1 cellular context compared by ENCODE assay signal in genomic region chr19:35879770-35880317, GRCh38.
TF ChIP-seq lines count a peak whose summit lies in the region.

No MANE protein-coding gene starts in this region.

TF ChIP-seq in HepG2, 621 proteins besides CTCF, POLR2A, EP300 and RAD21 (continued from another document and continues in another):
- TF ChIP-seq ZNF18 (CRISPR knock-in tag; IDR thresholded peaks at IDR 0.05; ENCODE audit: insufficient replicate concordance) (peak; percentile 56), BCL3 (CRISPR knock-in tag; IDR thresholded peaks at IDR 0.05) (0 out of 2 replicates have a peak, but pooled peaks have one; percentile 74), MXI1 (IDR thresholded peaks at IDR 0.05; ENCODE audit: borderline replicate concordance, low read depth, low read length) (peak; percentile 89; the same call in 1 of the 3 replicates), REST (IDR thresholded peaks at IDR 0.05; ENCODE audit: borderline replicate concordance in 1 of 2, low read depth in 1 of 2, low read length in 2 of 2) (peak; percentile 99 to 100), ZFX (CRISPR knock-in tag; IDR thresholded peaks at IDR 0.05; ENCODE audit: low read depth) (no peak; the same call in 1 of the 2 replicates), ZNF512 (CRISPR knock-in tag; IDR thresholded peaks at IDR 0.05) (no peak), ZBTB7A (CRISPR knock-in tag; IDR thresholded peaks at IDR 0.05) (peak; percentile 64; the same call in 1 of the 2 replicates), ZNF781 (CRISPR knock-in tag; IDR thresholded peaks at IDR 0.05; ENCODE audit: borderline replicate concordance, not compliant biosample characterization) (peak; percentile 99), NFAT5 (CRISPR knock-in tag; IDR thresholded peaks at IDR 0.05) (peak; percentile 97), KMT2A (CRISPR knock-in tag; IDR thresholded peaks at IDR 0.05) (peak; percentile 20; the same call in 1 of the 2 replicates), ZNF652 (CRISPR knock-in tag; IDR thresholded peaks at IDR 0.05; ENCODE audit: borderline replicate concordance, low read depth) (0 out of 2 replicates have a peak, but pooled peaks have one; percentile 24), ZNF350 (CRISPR knock-in tag; IDR thresholded peaks at IDR 0.05; ENCODE audit: borderline replicate concordance, low read depth) (no peak), JUNB (CRISPR knock-in tag; IDR thresholded peaks at IDR 0.05; ENCODE audit: borderline replicate concordance) (no peak; the same call in 1 of the 2 replicates), PBX2 (CRISPR knock-in tag; IDR thresholded peaks at IDR 0.05) (no peak), IKZF5 (CRISPR knock-in tag; IDR thresholded peaks at IDR 0.05) (peak; percentile 90), ZNF569 (CRISPR knock-in tag; IDR thresholded peaks at IDR 0.05; ENCODE audit: borderline replicate concordance) (no peak), ZSCAN21 (CRISPR knock-in tag; IDR thresholded peaks at IDR 0.05; ENCODE audit: borderline replicate concordance) (peak; percentile 89), ZNF468 (CRISPR knock-in tag; IDR thresholded peaks at IDR 0.05) (no peak), ZNF275 (CRISPR knock-in tag; IDR thresholded peaks at IDR 0.05; ENCODE audit: borderline replicate concordance) (peak; percentile 78; the same call in 1 of the 2 replicates), ZNF335 (CRISPR knock-in tag; IDR thresholded peaks at IDR 0.05) (peak; percentile 86), ERF (CRISPR knock-in tag; IDR thresholded peaks at IDR 0.05) (peak; percentile 98), CREM (IDR thresholded peaks at IDR 0.05) (0 out of 2 replicates have a peak, but pooled peaks have one; percentile 11), CREM (CRISPR knock-in tag; IDR thresholded peaks at IDR 0.05) (no peak), TCF7 (IDR thresholded peaks at IDR 0.05; ENCODE audit: low read depth) (no peak), GTF3A (CRISPR knock-in tag; conservative IDR thresholded peaks at IDR 0.05) (no peak), HDAC6 (IDR thresholded peaks at IDR 0.05; ENCODE audit: low read depth, low read length) (no peak), ZNF550 (CRISPR knock-in tag; IDR thresholded peaks at IDR 0.05; ENCODE audit: borderline replicate concordance) (no peak), TRAFD1 (CRISPR knock-in tag; IDR thresholded peaks at IDR 0.05; ENCODE audit: borderline replicate concordance) (no peak; the same call in 1 of the 2 replicates), HOXA3 (CRISPR knock-in tag; IDR thresholded peaks at IDR 0.05) (peak; percentile 77), EHMT2 (IDR thresholded peaks at IDR 0.05; ENCODE audit: borderline replicate concordance, low read depth, low read length) (peak; percentile 98), CBFB (CRISPR knock-in tag; IDR thresholded peaks at IDR 0.05) (peak; percentile 60; the same call in 1 of the 2 replicates), NFKB2 (CRISPR knock-in tag; IDR thresholded peaks at IDR 0.05; ENCODE audit: borderline replicate concordance) (peak; percentile 98; the same call in 1 of the 2 replicates), MXD3 (CRISPR knock-in tag; IDR thresholded peaks at IDR 0.05) (peak; percentile 97), POGZ (CRISPR knock-in tag; IDR thresholded peaks at IDR 0.05) (no peak), FOXP1 (IDR thresholded peaks at IDR 0.05) (no peak), FOXP1 (CRISPR knock-in tag; IDR thresholded peaks at IDR 0.05) (no peak), SMAD9 (CRISPR knock-in tag; IDR thresholded peaks at IDR 0.05) (peak; percentile 83; the same call in 1 of the 2 replicates), SALL1 (CRISPR knock-in tag; IDR thresholded peaks at IDR 0.05) (peak; percentile 97), BCL6 (CRISPR knock-in tag; IDR thresholded peaks at IDR 0.05) (peak; percentile 66), SALL2 (CRISPR knock-in tag; IDR thresholded peaks at IDR 0.05) (peak; percentile 69; the same call in 1 of the 2 replicates), FIP1L1 (IDR thresholded peaks at IDR 0.05; ENCODE audit: borderline replicate concordance, insufficient read depth, low read depth, low read length) (no peak), ISL2 (CRISPR knock-in tag; IDR thresholded peaks at IDR 0.05) (peak; percentile 76), SPEN (CRISPR knock-in tag; IDR thresholded peaks at IDR 0.05; ENCODE audit: low read depth) (peak; percentile 72), KLF16 (CRISPR knock-in tag; IDR thresholded peaks at IDR 0.05) (peak in 1 of 2 experiments; percentile 99; a peak in 2 of 4 replicates)
